Comparison of ENCODE assay signal across 10 cellular contexts in the genomic region with DNA sequence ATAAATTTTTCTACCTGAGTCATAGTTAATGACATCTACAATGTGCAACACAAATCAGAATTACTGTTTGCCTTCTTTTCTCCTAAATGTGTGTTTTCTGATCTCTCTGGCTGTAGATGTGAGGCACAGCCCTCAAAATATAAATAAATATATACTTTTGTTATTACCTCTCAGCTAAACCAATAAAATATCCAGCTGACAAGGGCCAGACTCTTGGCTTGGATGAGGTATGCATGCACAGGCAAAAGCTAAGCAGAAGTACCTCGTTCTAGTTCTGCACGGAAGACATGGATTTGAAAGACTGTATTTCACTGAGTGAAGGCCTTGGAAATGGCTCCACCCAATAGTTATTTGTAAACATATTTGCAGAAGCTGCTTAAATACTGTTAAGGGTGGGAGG.
"Had no signal": no experiment of that assay in that cellular context is flagged by ENCODE, and none has a peak within 500 bp of the region (broad histone marks: within the 10 kb centered on the region; RNA-seq: fewer than 3 reads in every experiment).

No MANE protein-coding gene starts in this region.

- DNase-seq: GM23248, GOT3, H7, H9, HCEC 1CT, HFFc6 had no signal

- H3K4me2 ChIP-seq: GM23338 had no signal

- H3K4me3 ChIP-seq: GM23248, GM23338, HAP-1 had no signal

- H3K4me1 ChIP-seq: HAP-1 had no signal

- H3K9me3 ChIP-seq: HAP-1 had no signal

- H3K36me3 ChIP-seq: HAP-1 had no signal

- FAIRE-seq: H1, H54 had no signal

- H3K27ac ChIP-seq: GM23248 had no signal

- H2AFZ ChIP-seq: GM23248 had no signal

- H3K9ac ChIP-seq: GM23248 had no signal
